18 cellular contexts compared by ENCODE assay signal in genomic region chr1:31436596-31437432, GRCh38. TPM values are rescaled to one million over a fixed set of nuclear protein-coding genes. Genes with fewer than 3 reads are reported as not detected.
A peak's percentile ranks its signal among the peaks of the same experiment; 100 is the strongest.
DNase-seq lines count a peak whose midpoint lies in the region; ATAC-seq and TF ChIP-seq lines count a peak whose summit lies in the region.
"Had no signal": no experiment of that assay in that cellular context is flagged by ENCODE, and none has a peak within 500 bp of the region (broad histone marks: within the 10 kb centered on the region; RNA-seq: fewer than 3 reads in every experiment).

No MANE protein-coding gene starts in this region.

- TF ChIP-seq CTCF in Calu3 (IDR thresholded peaks at IDR 0.05; ENCODE audit: unreplicated experiment) (no peak), HEK293 (tag by site-specific recombination; IDR thresholded peaks at IDR 0.05) (no peak), endothelial cell (IDR thresholded peaks at IDR 0.05; ENCODE audit: unreplicated experiment) (no peak)

- H3K4me1 ChIP-seq in HEK293 (ENCODE audit: control insufficient read depth, insufficient read depth, low read length) (no peaks in the 10 kb centered on the region), neuronal stem cell (ENCODE audit: control insufficient read depth in 2 of 2, insufficient read depth in 1 of 2, low read depth in 1 of 2, low read length in 2 of 2) (peaks cover 0 to 19% of the 10 kb centered on the region in 2 donors)
- H3K4me1 ChIP-seq: A549, BE2C had no signal

- POLR2A ChIA-PET in HEK293 (lab: Yijun Ruan, JAX): interaction anchor here (0.6 kb wide), 1 partner anchor 778 kb away, joined by 5 read pairs; no protein-coding TSS in a partner anchor

- H3K4me3 Mint-ChIP-seq in Calu3 (ENCODE audit: low read depth, unreplicated experiment) (no peak overlapping the region), endothelial cell (ENCODE audit: unreplicated experiment) (no peak overlapping the region)
- no peak overlapping the region for H3K4me3 Mint-ChIP-seq in activated T-helper 2 cell treated with anti-CD3 and anti-CD28 coated beads, Interferon-gamma antibody, Interleukin-2, Interleukin-4, amounts not matched to agents 10 μg/mL and 5 μg/mL and 100 μg/mL, durations not matched to agents 14 hours and 24 hours and 36 hours (ENCODE audit: low read depth)
- H3K4me3 Mint-ChIP-seq: CD4-positive, CD25-positive, alpha-beta regulatory T cell had no signal

- H3K79me1 ChIP-seq in neuronal stem cell (ENCODE audit: low read depth, low read length): peaks cover 1% of the 10 kb centered on the region

- no peak overlapping the region for H3K4ac ChIP-seq in neuronal stem cell (ENCODE audit: low read length)

- H3K9me3 ChIP-seq in HEK293 (ENCODE audit: control insufficient read depth, insufficient read depth, low read depth, low read length): no peaks in the 10 kb centered on the region
- no peaks in the 10 kb centered on the region for H3K9me3 ChIP-seq in neuronal stem cell (replicated peaks in 1 of 2; ENCODE audit: control insufficient read depth in 2 of 2, insufficient read depth in 1 of 2, low read depth in 1 of 2, low read length in 2 of 2)
- H3K9me3 ChIP-seq: A549, BE2C, MG63 had no signal

- H2AK5ac ChIP-seq in neuronal stem cell (ENCODE audit: low read depth, low read length): peak overlapping the region; percentile 56

- H3K36me3 Mint-ChIP-seq in Calu3 (ENCODE audit: insufficient read depth, unreplicated experiment): peaks cover 16% of the 10 kb centered on the region
- H3K36me3 Mint-ChIP-seq in endothelial cell (ENCODE audit: low read depth, unreplicated experiment): peaks cover 12% of the 10 kb centered on the region
- no peaks in the 10 kb centered on the region for H3K36me3 Mint-ChIP-seq in activated T-helper 2 cell treated with anti-CD3 and anti-CD28 coated beads, Interferon-gamma antibody, Interleukin-2, Interleukin-4, amounts not matched to agents 10 μg/mL and 5 μg/mL and 100 μg/mL, durations not matched to agents 14 hours and 24 hours and 36 hours (ENCODE audit: low read depth)
- H3K36me3 Mint-ChIP-seq: CD4-positive, CD25-positive, alpha-beta regulatory T cell had no signal

- H3K4me1 Mint-ChIP-seq in Calu3 (ENCODE audit: low read depth, unreplicated experiment) (peaks cover 13% of the 10 kb centered on the region), endothelial cell (ENCODE audit: unreplicated experiment) (no peaks in the 10 kb centered on the region)
- H3K4me1 Mint-ChIP-seq in activated T-helper 2 cell treated with anti-CD3 and anti-CD28 coated beads, Interferon-gamma antibody, Interleukin-2, Interleukin-4, amounts not matched to agents 10 μg/mL and 5 μg/mL and 100 μg/mL, durations not matched to agents 14 hours and 24 hours and 36 hours (ENCODE audit: low read depth): no peaks in the 10 kb centered on the region
- H3K4me1 Mint-ChIP-seq: CD4-positive, CD25-positive, alpha-beta regulatory T cell had no signal

- no peak overlapping the region for H2BK120ac ChIP-seq in neuronal stem cell (ENCODE audit: low read depth, low read length)

- no peak overlapping the region for H3K14ac ChIP-seq in neuronal stem cell (ENCODE audit: low read length)

- H3K27me3 Mint-ChIP-seq in Calu3 (ENCODE audit: unreplicated experiment) (no peaks in the 10 kb centered on the region), endothelial cell (ENCODE audit: unreplicated experiment) (peaks cover 12% of the 10 kb centered on the region)
- no peaks in the 10 kb centered on the region for H3K27me3 Mint-ChIP-seq in activated T-helper 2 cell treated with anti-CD3 and anti-CD28 coated beads, Interferon-gamma antibody, Interleukin-2, Interleukin-4, amounts not matched to agents 10 μg/mL and 5 μg/mL and 100 μg/mL, durations not matched to agents 14 hours and 24 hours and 36 hours (ENCODE audit: low read depth)

- H3K4me3 ChIP-seq in HEK293 (ENCODE audit: low read depth, low read length): no peak overlapping the region
- H3K4me3 ChIP-seq in neuronal stem cell (ENCODE audit: low read length in 2 of 2): peak overlapping the region in 1 of 2 donors; percentile 35
- H3K4me3 ChIP-seq: A549, MG63 had no signal

- H3K27me3 ChIP-seq in neuronal stem cell (ENCODE audit: control insufficient read depth in 3 of 3, insufficient read depth in 3 of 3, low read depth in 1 of 3, low read length in 3 of 3): no peaks in the 10 kb centered on the region
- H3K27me3 ChIP-seq: BE2C, MG63 had no signal

- peak overlapping the region; percentile 19 for H4K91ac ChIP-seq in neuronal stem cell (ENCODE audit: low read depth, low read length, poor library complexity)

- peak overlapping the region; percentile 20 for H3K18ac ChIP-seq in neuronal stem cell (ENCODE audit: low read length)

- intact Hi-C loops in Calu3 (cut with micrococcal nuclease; ENCODE audit: unreplicated experiment): no loop called here
- intact Hi-C loops in activated T-helper 2 cell treated with anti-CD3 and anti-CD28 coated beads, Interferon-gamma antibody, Interleukin-2, Interleukin-4, amounts not matched to agents 10 μg/mL and 5 μg/mL and 100 μg/mL, durations not matched to agents 14 hours and 24 hours and 36 hours (cut with micrococcal nuclease): no loop called here

- H3K27ac Mint-ChIP-seq in Calu3 (ENCODE audit: unreplicated experiment) (peak overlapping the region; percentile 11), endothelial cell (ENCODE audit: unreplicated experiment) (peak overlapping the region; percentile 21)
- no peak overlapping the region for H3K27ac Mint-ChIP-seq in activated T-helper 2 cell treated with anti-CD3 and anti-CD28 coated beads, Interferon-gamma antibody, Interleukin-2, Interleukin-4, amounts not matched to agents 10 μg/mL and 5 μg/mL and 100 μg/mL, durations not matched to agents 14 hours and 24 hours and 36 hours
- H3K27ac Mint-ChIP-seq: CD4-positive, CD25-positive, alpha-beta regulatory T cell had no signal

- ATAC-seq in HG03280 (IDR thresholded peaks at IDR 0.05; ENCODE audit: unreplicated experiment): no peak
- ATAC-seq: A549 had no signal

- H2AFZ ChIP-seq in neuronal stem cell (ENCODE audit: low read length): no peak overlapping the region

- no peak overlapping the region for H2BK5ac ChIP-seq in neuronal stem cell (ENCODE audit: low read length)

- no peak overlapping the region for H2BK12ac ChIP-seq in neuronal stem cell (ENCODE audit: low read length)

- no peak overlapping the region for H2BK15ac ChIP-seq in neuronal stem cell (ENCODE audit: low read length)

- H3K9ac ChIP-seq in neuronal stem cell (ENCODE audit: low read depth, low read length, poor library complexity): no peak overlapping the region

- H3K4me2 ChIP-seq in neuronal stem cell (ENCODE audit: insufficient read depth, low read length, poor library complexity, severe bottlenecking): no peak overlapping the region
- H3K4me2 ChIP-seq: A549 had no signal

- no CpG with 5 or more reads among the region's 9 CpGs for WGBS in neuronal stem cell (ENCODE audit: extremely low coverage in 2 of 2, insufficient read length in 2 of 2, insufficient replicate concordance in 1 of 2), 2 donors

- H3K23ac ChIP-seq in neuronal stem cell (ENCODE audit: low read depth, low read length, poor library complexity): no peak overlapping the region

- no peaks in the 10 kb centered on the region for H3K9me3 Mint-ChIP-seq in Calu3 (ENCODE audit: low read depth, unreplicated experiment)
- no peaks in the 10 kb centered on the region for H3K9me3 Mint-ChIP-seq in endothelial cell (ENCODE audit: unreplicated experiment)
- H3K9me3 Mint-ChIP-seq in activated T-helper 2 cell treated with anti-CD3 and anti-CD28 coated beads, Interferon-gamma antibody, Interleukin-2, Interleukin-4, amounts not matched to agents 10 μg/mL and 5 μg/mL and 100 μg/mL, durations not matched to agents 14 hours and 24 hours and 36 hours: no peaks in the 10 kb centered on the region

- H4K8ac ChIP-seq in neuronal stem cell (ENCODE audit: low read depth, low read length): no peak overlapping the region

- no peak overlapping the region for H3K27ac ChIP-seq in HEK293 (ENCODE audit: extremely low read depth, low read depth, low read length)
- H3K27ac ChIP-seq in neuronal stem cell (replicated peaks; ENCODE audit: low read length): peak overlapping the region; percentile 34

- CTCF ChIA-PET in Calu3 (lab: Charles Lee): no interaction called here
- CTCF ChIA-PET in HEK293 (lab: Yijun Ruan, JAX): interaction anchor here (1.3 kb wide), 1 partner anchor 14 kb away, joined by 3 read pairs; no protein-coding TSS in a partner anchor

- DNase-seq in Calu3 (no peak), endothelial cell (ENCODE audit: low spot score) (no peak), neuronal stem cell (ENCODE audit: low spot score) (no peak), NCI-H1930 (lab: John Stamatoyannopoulos, UW) (no peak)
- DNase-seq in activated T-helper 2 cell treated with anti-CD3 and anti-CD28 coated beads, Interferon-gamma antibody, Interleukin-2, Interleukin-4, amounts not matched to agents 10 μg/mL and 5 μg/mL and 100 μg/mL, durations not matched to agents 14 hours and 24 hours and 36 hours (ENCODE audit: low spot score): no peak
- DNase-seq: BE2C; CD4-positive, CD25-positive, alpha-beta regulatory T cell; DMS79; MG63; NCI-H1417; NCI-H1694 treated with DMSO at 0.1 percent for 48 hours; NCI-H446; NCI-H526; OCI-M1; SHP77 had no signal

- H3K36me3 ChIP-seq in HEK293 (ENCODE audit: control insufficient read depth in 2 of 2, insufficient read depth in 1 of 2, low read length in 2 of 2) (peaks cover 0 to 4% of the 10 kb centered on the region in 2 experiments; a peak in 1 of 3 replicates), neuronal stem cell (replicated peaks in 1 of 2; ENCODE audit: control insufficient read depth in 2 of 2, insufficient read depth in 2 of 2, low read length in 2 of 2) (peaks cover 0 to 9% of the 10 kb centered on the region in 2 donors)
- H3K36me3 ChIP-seq: BE2C had no signal

- no TSS peak for BruUV-seq in Calu3 (replicated peaks; lab: Mats Ljungman, UMichigan)

TF ChIP-seq in HEK293, 187 proteins besides CTCF, POLR2A, EP300 and RAD21 (continues in another document):
- TF ChIP-seq ZNF24 (tag by site-specific recombination; IDR thresholded peaks at IDR 0.05) (no peak), ZNF214 (tag by site-specific recombination; IDR thresholded peaks at IDR 0.05; ENCODE audit: borderline replicate concordance) (no peak)

RNA-seq across cellular contexts. Expression of gene SERINC2, which starts 23.8 kb away (rescaled TPM):
- 67.7 and 79.8 TPM in 2 replicates for total RNA-seq in Calu3 (2022)
- total RNA-seq in endothelial cell (ENCODE audit: unreplicated experiment): 23.6 TPM
- 36.2 TPM for polyA plus RNA-seq in neuronal stem cell (2013, experiment 1 of 2)
- 35.5 TPM for polyA plus RNA-seq in neuronal stem cell (2013, experiment 2 of 2)
- 0.21 and 0.27 TPM in 2 replicates for total RNA-seq in activated T-helper 2 cell treated with anti-CD3 and anti-CD28 coated beads, Interferon-gamma antibody, Interleukin-2, Interleukin-4, amounts not matched to agents 10 μg/mL and 5 μg/mL and 100 μg/mL, durations not matched to agents 14 hours and 24 hours and 36 hours
- total RNA-seq: CD4-positive, CD25-positive, alpha-beta regulatory T cell had no signal

Comparison
In these comparisons a context has a peak if more than half of its experiments do, and no peak if none do; other contexts are left out.
1. RNA of gene SERINC2, which starts 23.8 kb away (total RNA-seq): 67.7 to 79.8 TPM in Calu3 and 23.6 TPM in endothelial cell (single experiment); 0.21 to 0.27 TPM in activated T-helper 2 cell treated with anti-CD3 and anti-CD28 coated beads, Interferon-gamma antibody, Interleukin-2, Interleukin-4, amounts not matched to agents 10 μg/mL and 5 μg/mL and 100 μg/mL, durations not matched to agents 14 hours and 24 hours and 36 hours; every median in the first group is over 10 times any median in the second.